In the genomic region with DNA sequence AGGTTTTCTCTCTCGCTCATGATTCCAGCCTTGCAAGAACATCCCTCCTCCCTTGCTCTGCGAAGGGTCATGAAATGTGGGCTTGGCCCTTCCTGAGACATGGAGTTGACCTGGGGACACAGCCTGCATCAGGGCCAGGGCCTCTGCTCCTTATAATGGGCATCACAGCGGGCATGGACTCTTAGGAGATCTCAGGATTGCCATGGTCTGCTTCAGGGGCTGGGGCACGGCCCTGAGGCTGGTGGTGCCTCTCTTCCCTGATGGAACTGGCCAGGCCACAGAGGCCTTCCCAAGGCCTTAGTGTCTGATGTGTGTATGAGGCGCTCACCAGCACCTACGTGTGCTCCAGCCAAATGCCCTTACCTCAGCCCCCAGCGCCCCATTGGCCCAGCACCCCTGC, we compare ENCODE assay signal across 24 cellular contexts.
"Had no signal": no experiment of that assay in that cellular context is flagged by ENCODE, and none has a peak within 500 bp of the region (broad histone marks: within the 10 kb centered on the region; RNA-seq: fewer than 3 reads in every experiment).

No MANE protein-coding gene starts in this region.

- H3K27me3 ChIP-seq: colonic mucosa, gastrocnemius medialis, left lung, pancreas, testis, transverse colon had no signal

- H3K4me3 Mint-ChIP-seq: activated CD4-positive, alpha-beta memory T cell treated with anti-CD3 and anti-CD28 coated beads, Interleukin-2, amount 10 ng/mL, durations not matched to agents 7 days and 5 days; activated CD4-positive, alpha-beta T cell treated with anti-CD3 and anti-CD28 coated beads, Interleukin-2, amount 10 ng/mL, durations not matched to agents 7 days and 5 days; activated T-cell treated with anti-CD3 and anti-CD28 coated beads, Interleukin-2, amount 50 U/mL, for 24 hours; mesothelial cell of epicardium; T-helper 17 cell had no signal

- H3K9me3 Mint-ChIP-seq: activated CD4-positive, alpha-beta memory T cell treated with anti-CD3 and anti-CD28 coated beads, Interleukin-2, amount 10 ng/mL, durations not matched to agents 7 days and 5 days; activated CD4-positive, alpha-beta T cell treated with anti-CD3 and anti-CD28 coated beads, Interleukin-2, amount 10 ng/mL, durations not matched to agents 7 days and 5 days; activated naive CD4-positive, alpha-beta T cell treated with anti-CD3 and anti-CD28 coated beads, Interleukin-2, amount 50 U/mL, for 72 hours; activated T-cell treated with anti-CD3 and anti-CD28 coated beads, Interleukin-2, amount 50 U/mL, for 24 hours; mesothelial cell of epicardium; naive B cell had no signal

- ATAC-seq: activated naive CD4-positive, alpha-beta T cell treated with anti-CD3 and anti-CD28 coated beads, Interleukin-2, amount 50 U/mL, for 72 hours; gastrocnemius medialis; left lung; pancreas; T-helper 17 cell had no signal

- H3K4me1 ChIP-seq: colonic mucosa, left lung, pancreas had no signal

- H3K4me1 Mint-ChIP-seq: mesothelial cell of epicardium, naive B cell, T-helper 17 cell had no signal

- H3K36me3 Mint-ChIP-seq: activated naive CD4-positive, alpha-beta T cell treated with anti-CD3 and anti-CD28 coated beads, Interleukin-2, amount 50 U/mL, for 72 hours had no signal

- H3K27me3 Mint-ChIP-seq: activated CD4-positive, alpha-beta memory T cell treated with anti-CD3 and anti-CD28 coated beads, Interleukin-2, amount 10 ng/mL, durations not matched to agents 7 days and 5 days; activated CD4-positive, alpha-beta T cell treated with anti-CD3 and anti-CD28 coated beads, Interleukin-2, amount 10 ng/mL, durations not matched to agents 7 days and 5 days; activated T-cell treated with anti-CD3 and anti-CD28 coated beads, Interleukin-2, amount 50 U/mL, for 24 hours; naive B cell; T-helper 17 cell had no signal

- H3K9me3 ChIP-seq: colonic mucosa, gastrocnemius medialis, left lung, pancreas, psoas muscle, testis, transverse colon had no signal

- DNase-seq: activated CD4-positive, alpha-beta memory T cell treated with anti-CD3 and anti-CD28 coated beads, Interleukin-2, amount 10 ng/mL, durations not matched to agents 7 days and 5 days; activated CD4-positive, alpha-beta T cell treated with anti-CD3 and anti-CD28 coated beads for 1 hour; activated CD4-positive, alpha-beta T cell treated with anti-CD3 and anti-CD28 coated beads, Interleukin-2, amount 10 ng/mL, durations not matched to agents 7 days and 5 days; activated CD8-positive, alpha-beta memory T cell treated with anti-CD3 and anti-CD28 coated beads, Interleukin-2, amount 50 U/mL, for 48 hours; activated naive CD4-positive, alpha-beta T cell; activated T-cell treated with anti-CD3 and anti-CD28 coated beads, Interleukin-2, amount 50 U/mL, for 24 hours; cerebellar nuclear complex; colonic mucosa; effector CD8-positive, alpha-beta T cell; gastrocnemius medialis; glutamatergic neuron; left lung; naive B cell; pancreas; psoas muscle; stimulated activated CD4-positive, alpha-beta T cell treated with anti-CD3 and anti-CD28 coated beads, Interleukin-15, amount 100 ng/mL, for 24 hours; stimulated activated CD4-positive, alpha-beta T cell treated with anti-CD3 and anti-CD28 coated beads, Interleukin-2, amount 100 ng/mL, for 24 hours; stimulated activated naive CD4-positive, alpha-beta T cell; T-helper 17 cell; T1000; transverse colon had no signal

- H3K27ac Mint-ChIP-seq: activated CD4-positive, alpha-beta memory T cell treated with anti-CD3 and anti-CD28 coated beads, Interleukin-2, amount 10 ng/mL, durations not matched to agents 7 days and 5 days; activated CD4-positive, alpha-beta T cell treated with anti-CD3 and anti-CD28 coated beads, Interleukin-2, amount 10 ng/mL, durations not matched to agents 7 days and 5 days; activated T-cell treated with anti-CD3 and anti-CD28 coated beads, Interleukin-2, amount 50 U/mL, for 24 hours; mesothelial cell of epicardium; naive B cell; T-helper 17 cell had no signal

- H3K4me3 ChIP-seq: colonic mucosa, gastrocnemius medialis, left lung, pancreas, psoas muscle, testis, transverse colon had no signal

- H3K27ac ChIP-seq: colonic mucosa, left lung, pancreas, psoas muscle had no signal
